ENCODE assay signal across 1 cellular context in genomic region chr12:123633379-123634141, GRCh38.
TF ChIP-seq lines count a peak whose summit lies in the region.

Gene EIF2B1, minus strand, starts transcription at chr12:123633686. Its CDS starts 129 bp downstream, at chr12:123633557.
Gene GTF2H3, plus strand, starts transcription at chr12:123633829. Its CDS starts 31 bp downstream, at chr12:123633860.

TF ChIP-seq in HepG2, 621 proteins besides CTCF, POLR2A, EP300 and RAD21 (continued from another document and continues in another):
- 0 out of 2 replicates have a peak, but pooled peaks have one; percentile 64 for TF ChIP-seq ZNF777 (CRISPR knock-in tag; IDR thresholded peaks at IDR 0.05)
- TF ChIP-seq RNF2 (conservative IDR thresholded peaks at IDR 0.05; ENCODE audit: low read depth) = no peak
- no peak for TF ChIP-seq ZBTB1 (CRISPR knock-in tag; IDR thresholded peaks at IDR 0.05; ENCODE audit: borderline replicate concordance)
- peak; percentile 96 for TF ChIP-seq ETV6 (CRISPR knock-in tag; conservative IDR thresholded peaks at IDR 0.05)
- TF ChIP-seq ZBTB7A (CRISPR knock-in tag; IDR thresholded peaks at IDR 0.05) = no peak
- TF ChIP-seq ZNF839 (CRISPR knock-in tag; IDR thresholded peaks at IDR 0.05; ENCODE audit: borderline replicate concordance) = no peak; the same call in 1 of the 2 replicates
- TF ChIP-seq TCF7 (IDR thresholded peaks at IDR 0.05; ENCODE audit: low read depth) = no peak
- TF ChIP-seq SATB2 (CRISPR knock-in tag; IDR thresholded peaks at IDR 0.05) = no peak
- TF ChIP-seq GMEB1 (CRISPR knock-in tag; IDR thresholded peaks at IDR 0.05; ENCODE audit: borderline replicate concordance) = peak; percentile 86
- TF ChIP-seq ZNF784 (CRISPR knock-in tag; IDR thresholded peaks at IDR 0.05; ENCODE audit: borderline replicate concordance) = peak; percentile 40; the same call in 1 of the 2 replicates
- peak; percentile 79 for TF ChIP-seq PHF21A (CRISPR knock-in tag; IDR thresholded peaks at IDR 0.05)
- TF ChIP-seq TRIM22 (IDR thresholded peaks at IDR 0.05) = no peak
- TF ChIP-seq BORCS8-MEF2B (CRISPR knock-in tag; IDR thresholded peaks at IDR 0.05) = peak; percentile 93
- no peak for TF ChIP-seq ZNF530 (CRISPR knock-in tag; IDR thresholded peaks at IDR 0.05; ENCODE audit: low read depth)
- peak; percentile 90 for TF ChIP-seq YY1 (IDR thresholded peaks at IDR 0.05; ENCODE audit: insufficient read depth, insufficient replicate concordance, low read depth, low read length)
- TF ChIP-seq MZF1 (CRISPR knock-in tag; IDR thresholded peaks at IDR 0.05; ENCODE audit: borderline replicate concordance) = no peak
- peak; percentile 66; the same call in 1 of the 2 replicates for TF ChIP-seq ZFP36L1 (CRISPR knock-in tag; IDR thresholded peaks at IDR 0.05)
- TF ChIP-seq AHR (CRISPR knock-in tag; IDR thresholded peaks at IDR 0.05) = no peak
- TF ChIP-seq E2F1 (CRISPR knock-in tag; IDR thresholded peaks at IDR 0.05) = 0 out of 2 replicates have a peak, but pooled peaks have one; percentile 47
- peak; percentile 41; the same call in 1 of the 2 replicates for TF ChIP-seq WIZ (CRISPR knock-in tag; IDR thresholded peaks at IDR 0.05)
- TF ChIP-seq ZNF414 (CRISPR knock-in tag; IDR thresholded peaks at IDR 0.05) = peak; percentile 97
- peak; percentile 91 for TF ChIP-seq PCBP1 (IDR thresholded peaks at IDR 0.05; ENCODE audit: borderline replicate concordance, low read depth, low read length)
- TF ChIP-seq ZNF263 (CRISPR knock-in tag; IDR thresholded peaks at IDR 0.05) = peak; percentile 51; the same call in 1 of the 2 replicates
- no peak for TF ChIP-seq RBAK (CRISPR knock-in tag; IDR thresholded peaks at IDR 0.05)
- peak; percentile 72 for TF ChIP-seq NFYC (CRISPR knock-in tag; IDR thresholded peaks at IDR 0.05)
- peak; percentile 72; the same call in 1 of the 2 replicates for TF ChIP-seq NKX3-1 (CRISPR knock-in tag; IDR thresholded peaks at IDR 0.05)
- TF ChIP-seq ZNF337 (CRISPR knock-in tag; IDR thresholded peaks at IDR 0.05; ENCODE audit: borderline replicate concordance, low read depth) = no peak
- peak; percentile 66 for TF ChIP-seq HOXD1 (CRISPR knock-in tag; IDR thresholded peaks at IDR 0.05)
- peak; percentile 73; the same call in 1 of the 2 replicates for TF ChIP-seq ZNF598 (CRISPR knock-in tag; IDR thresholded peaks at IDR 0.05; ENCODE audit: borderline replicate concordance)
- no peak for TF ChIP-seq ZNF83 (CRISPR knock-in tag; IDR thresholded peaks at IDR 0.05; ENCODE audit: borderline replicate concordance)
- TF ChIP-seq ZBTB43 (CRISPR knock-in tag; conservative IDR thresholded peaks at IDR 0.05) = peak; percentile 82
- TF ChIP-seq TMF1 (CRISPR knock-in tag; IDR thresholded peaks at IDR 0.05; ENCODE audit: low read depth) = peak; percentile 66; the same call in 1 of the 2 replicates
- peak; percentile 95 for TF ChIP-seq POGZ (CRISPR knock-in tag; IDR thresholded peaks at IDR 0.05)
- no peak for TF ChIP-seq ZNF282 (IDR thresholded peaks at IDR 0.05; ENCODE audit: partially characterized antibody)
- TF ChIP-seq IKZF5 (CRISPR knock-in tag; IDR thresholded peaks at IDR 0.05) = peak; percentile 95
- peak; percentile 87; the same call in 1 of the 2 replicates for TF ChIP-seq SMYD3 (CRISPR knock-in tag; IDR thresholded peaks at IDR 0.05)
- TF ChIP-seq ATF2 (CRISPR knock-in tag; IDR thresholded peaks at IDR 0.05) = peak; percentile 89
- TF ChIP-seq MAF1 (CRISPR knock-in tag; IDR thresholded peaks at IDR 0.05; ENCODE audit: borderline replicate concordance) = peak; percentile 91; the same call in 1 of the 2 replicates
- TF ChIP-seq MXD3 (CRISPR knock-in tag; IDR thresholded peaks at IDR 0.05) = peak; percentile 65; the same call in 1 of the 2 replicates
- no peak for TF ChIP-seq ZNF432 (CRISPR knock-in tag; IDR thresholded peaks at IDR 0.05; ENCODE audit: borderline replicate concordance)
- no peak for TF ChIP-seq ZFP36L2 (CRISPR knock-in tag; IDR thresholded peaks at IDR 0.05)
- TF ChIP-seq ATM (IDR thresholded peaks at IDR 0.05; ENCODE audit: borderline replicate concordance) = no peak
- peak; percentile 66; the same call in 1 of the 2 replicates for TF ChIP-seq ZBTB25 (CRISPR knock-in tag; IDR thresholded peaks at IDR 0.05)
- TF ChIP-seq ZNF121 (CRISPR knock-in tag; IDR thresholded peaks at IDR 0.05) = no peak
- TF ChIP-seq AGO2 (optimal IDR thresholded peaks at IDR 0.05; ENCODE audit: low read depth, low read length) = peak; percentile 29
- peak; percentile 98 for TF ChIP-seq TAF1 (CRISPR knock-in tag; IDR thresholded peaks at IDR 0.05)
- TF ChIP-seq MAFK (conservative IDR thresholded peaks at IDR 0.05 in 1 of 2, IDR thresholded peaks at IDR 0.05 in 1 of 2; ENCODE audit: low read length in 2 of 2) = peak in 1 of 2 experiments; percentile 29; a peak in 1 of 4 replicates
- 0 out of 2 replicates have a peak, but pooled peaks have one; percentile 9 for TF ChIP-seq NFE2L2 (IDR thresholded peaks at IDR 0.05; ENCODE audit: low read length)
- TF ChIP-seq PHB2 (IDR thresholded peaks at IDR 0.05; ENCODE audit: partially characterized antibody) = no peak
- TF ChIP-seq PBX3 (CRISPR knock-in tag; IDR thresholded peaks at IDR 0.05; ENCODE audit: borderline replicate concordance) = peak; percentile 62; the same call in 1 of the 2 replicates
